Comparison of ENCODE assay signal across 11 cellular contexts in the genomic region with DNA sequence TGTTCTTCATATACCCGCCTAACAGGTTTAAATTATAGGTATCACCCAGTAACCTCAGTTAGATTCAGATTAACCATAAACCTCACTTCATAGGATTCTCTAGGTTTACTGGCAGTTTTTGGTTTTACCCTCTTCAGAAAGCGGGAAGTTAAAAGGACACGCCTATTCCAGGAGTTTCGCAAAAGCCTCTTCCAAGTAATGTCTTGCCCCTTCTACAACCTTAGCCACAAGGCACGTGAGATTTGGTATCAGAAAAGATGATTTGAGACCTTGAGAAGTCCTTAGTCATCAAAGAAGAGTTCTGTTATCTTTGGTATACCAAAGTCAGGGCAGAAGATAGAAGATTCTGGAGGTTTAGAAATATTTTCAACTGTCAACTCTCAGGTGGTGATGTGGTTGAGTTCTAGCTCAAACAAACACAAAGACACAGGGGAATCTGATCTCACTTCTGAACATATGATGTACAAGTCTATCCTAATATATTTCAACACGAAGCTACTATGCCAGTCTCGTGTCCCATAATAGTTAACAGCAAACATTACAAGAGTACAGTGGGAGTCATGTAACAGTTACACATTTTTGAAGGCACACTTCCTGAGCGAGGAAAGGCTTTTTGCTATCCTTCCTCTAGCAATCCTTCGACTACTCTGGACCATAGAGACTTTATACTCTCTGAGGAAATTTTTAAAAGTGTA.
DNase-seq lines count a peak whose midpoint lies in the region; ATAC-seq lines count a peak whose summit lies in the region.
"Had no signal": no experiment of that assay in that cellular context is flagged by ENCODE, and none has a peak within 500 bp of the region (broad histone marks: within the 10 kb centered on the region; RNA-seq: fewer than 3 reads in every experiment).

No MANE protein-coding gene starts in this region.

- no peaks in the 10 kb centered on the region for H3K27me3 Mint-ChIP-seq in activated T-cell treated with anti-CD3 and anti-CD28 coated beads, Interleukin-2, amount 50 U/mL, for 72 hours (ENCODE audit: low read depth)
- H3K27me3 Mint-ChIP-seq in stimulated activated naive CD8-positive, alpha-beta T cell treated with anti-CD3 and anti-CD28 coated beads, Interleukin-15, amount 100 ng/mL, for 72 hours: no peaks in the 10 kb centered on the region

- peak overlapping the region; percentile 23 to 49 for H3K4me3 Mint-ChIP-seq in activated T-cell treated with anti-CD3 and anti-CD28 coated beads, Interleukin-2, amount 50 U/mL, for 72 hours
- peak overlapping the region in 1 of 2 donors; percentile 9 for H3K4me3 Mint-ChIP-seq in stimulated activated naive CD8-positive, alpha-beta T cell treated with anti-CD3 and anti-CD28 coated beads, Interleukin-15, amount 100 ng/mL, for 72 hours

- peak; percentile 58 to 62 for DNase-seq in activated T-cell treated with anti-CD3 and anti-CD28 coated beads, Interleukin-2, amount 50 U/mL, for 72 hours
- DNase-seq in activated T-cell treated with anti-CD3 and anti-CD28 coated beads for 4 hours (no peak), SIG-M5 (lab: John Stamatoyannopoulos, UW) (peak; percentile 93), amniotic epithelial cell (ENCODE audit: low read depth) (peak; percentile 59), NCI-H2227 (lab: John Stamatoyannopoulos, UW; ENCODE audit: unreplicated experiment) (no peak)
- DNase-seq in stimulated activated naive CD8-positive, alpha-beta T cell treated with anti-CD3 and anti-CD28 coated beads, Interleukin-15, amount 100 ng/mL, for 72 hours: peak; percentile 17 to 21
- DNase-seq in stimulated activated CD4-positive, alpha-beta T cell treated with anti-CD3 and anti-CD28 coated beads, Interleukin-4, amount 100 ng/mL, for 4 hours: no peak
- DNase-seq: esophagus squamous epithelium, NCI-H1092, NCI-H526 had no signal

- peaks cover 64% of the 10 kb centered on the region for H3K4me1 Mint-ChIP-seq in activated T-cell treated with anti-CD3 and anti-CD28 coated beads, Interleukin-2, amount 50 U/mL, for 72 hours (ENCODE audit: low read depth)
- peaks cover 33% of the 10 kb centered on the region for H3K4me1 Mint-ChIP-seq in stimulated activated naive CD8-positive, alpha-beta T cell treated with anti-CD3 and anti-CD28 coated beads, Interleukin-15, amount 100 ng/mL, for 72 hours

- peak; percentile 68 to 74 for ATAC-seq in activated T-cell treated with anti-CD3 and anti-CD28 coated beads, Interleukin-2, amount 50 U/mL, for 72 hours (replicated peaks in 1 of 2)
- ATAC-seq in stimulated activated naive CD8-positive, alpha-beta T cell treated with anti-CD3 and anti-CD28 coated beads, Interleukin-15, amount 100 ng/mL, for 72 hours: peak; percentile 73
- ATAC-seq in GM18502 (IDR thresholded peaks at IDR 0.05; ENCODE audit: poor library complexity, unreplicated experiment): no peak

- peak overlapping the region; percentile 83 for H3K27ac Mint-ChIP-seq in activated T-cell treated with anti-CD3 and anti-CD28 coated beads, Interleukin-2, amount 50 U/mL, for 72 hours
- no peak overlapping the region for H3K27ac Mint-ChIP-seq in stimulated activated naive CD8-positive, alpha-beta T cell treated with anti-CD3 and anti-CD28 coated beads, Interleukin-15, amount 100 ng/mL, for 72 hours

- H3K36me3 Mint-ChIP-seq in activated T-cell treated with anti-CD3 and anti-CD28 coated beads, Interleukin-2, amount 50 U/mL, for 72 hours (ENCODE audit: insufficient read depth in 2 of 2): peaks cover 20 to 27% of the 10 kb centered on the region in 2 donors

- H3K9me3 Mint-ChIP-seq in activated T-cell treated with anti-CD3 and anti-CD28 coated beads, Interleukin-2, amount 50 U/mL, for 72 hours: peaks cover 4 to 10% of the 10 kb centered on the region in 2 donors
- H3K9me3 Mint-ChIP-seq in stimulated activated naive CD8-positive, alpha-beta T cell treated with anti-CD3 and anti-CD28 coated beads, Interleukin-15, amount 100 ng/mL, for 72 hours: peaks cover 7 to 17% of the 10 kb centered on the region in 2 donors

Comparison
In these comparisons a context has a peak if more than half of its experiments do, and no peak if none do; other contexts are left out.
1. DNase-seq: peak in activated T-cell treated with anti-CD3 and anti-CD28 coated beads, Interleukin-2, amount 50 U/mL, for 72 hours (2 of 2), SIG-M5 (single experiment), amniotic epithelial cell (single experiment) and stimulated activated naive CD8-positive, alpha-beta T cell treated with anti-CD3 and anti-CD28 coated beads, Interleukin-15, amount 100 ng/mL, for 72 hours (2 of 2); none in activated T-cell treated with anti-CD3 and anti-CD28 coated beads for 4 hours (single experiment), NCI-H2227 (single experiment) and stimulated activated CD4-positive, alpha-beta T cell treated with anti-CD3 and anti-CD28 coated beads, Interleukin-4, amount 100 ng/mL, for 4 hours (0 of 2).